2 cellular contexts compared by ENCODE assay signal in the genomic region with DNA sequence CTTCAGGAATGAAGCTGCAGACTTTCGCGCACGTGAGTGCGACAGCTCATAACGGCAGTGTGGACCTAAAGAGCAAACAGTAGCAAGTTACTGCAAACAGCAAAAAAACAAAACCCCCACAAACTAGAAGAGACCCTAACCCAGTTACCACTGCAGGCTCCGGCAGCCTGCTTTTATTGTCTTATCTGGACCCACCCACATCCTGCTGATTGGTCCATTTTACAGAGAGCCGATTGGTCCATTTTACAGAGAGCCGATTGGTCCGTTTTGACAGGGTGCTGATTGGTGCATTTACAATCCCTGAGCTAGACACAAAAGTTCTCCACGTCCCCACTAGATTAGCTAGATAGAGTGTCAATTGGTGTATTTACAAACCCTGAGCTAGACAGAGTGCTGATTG. TPM values are rescaled to one million over a fixed set of nuclear protein-coding genes. Genes with fewer than 3 reads are reported as not detected.
"Had no signal": no experiment of that assay in that cellular context is flagged by ENCODE, and none has a peak within 500 bp of the region (broad histone marks: within the 10 kb centered on the region; RNA-seq: fewer than 3 reads in every experiment).

No MANE protein-coding gene starts in this region.

RNA-seq across cellular contexts. Expression of gene DEGS2, which starts 48.1 kb away (rescaled TPM):
- total RNA-seq: astrocyte, cardiac septum had no signal
